17 cellular contexts compared by ENCODE assay signal in genomic region chr6:28782113-28782673, GRCh38.
DNase-seq lines count a peak whose midpoint lies in the region; ATAC-seq and TF ChIP-seq lines count a peak whose summit lies in the region.
"Had no signal": no experiment of that assay in that cellular context is flagged by ENCODE, and none has a peak within 500 bp of the region (broad histone marks: within the 10 kb centered on the region; RNA-seq: fewer than 3 reads in every experiment).

No MANE protein-coding gene starts in this region.

- no peaks in the 10 kb centered on the region for H3K36me3 ChIP-seq in CD8-positive, alpha-beta memory T cell (ENCODE audit: insufficient read depth, low read length)
- H3K36me3 ChIP-seq in PC-3 (ENCODE audit: low read depth, low read length) = no peaks in the 10 kb centered on the region
- H3K36me3 ChIP-seq in hepatocyte (replicated peaks; ENCODE audit: insufficient read depth, low read depth) = no peaks in the 10 kb centered on the region
- H3K36me3 ChIP-seq: heart left ventricle, tibial nerve, WERI-Rb-1 had no signal

- no peaks in the 10 kb centered on the region for H3K79me2 ChIP-seq in PC-3 (ENCODE audit: low read length)
- no peaks in the 10 kb centered on the region for H3K79me2 ChIP-seq in hepatocyte

- no peaks in the 10 kb centered on the region for H3K4me1 ChIP-seq in CD8-positive, alpha-beta memory T cell (ENCODE audit: insufficient read depth, low read length)
- no peaks in the 10 kb centered on the region for H3K4me1 ChIP-seq in PC-3 (ENCODE audit: insufficient read depth, low read length)
- no peaks in the 10 kb centered on the region for H3K4me1 ChIP-seq in hepatocyte (ENCODE audit: insufficient read depth)

- no peaks in the 10 kb centered on the region for H4K20me1 ChIP-seq in PC-3 (ENCODE audit: low read length)
- H4K20me1 ChIP-seq in hepatocyte (ENCODE audit: insufficient read depth, poor library complexity, severe bottlenecking) = no peaks in the 10 kb centered on the region

- peaks cover 5% of the 10 kb centered on the region for H3K9me3 ChIP-seq in CD8-positive, alpha-beta memory T cell (ENCODE audit: low read length)
- H3K9me3 ChIP-seq in PC-3 (ENCODE audit: low read length) (no peaks in the 10 kb centered on the region), hepatocyte (ENCODE audit: low read depth) (no peaks in the 10 kb centered on the region)
- H3K9me3 ChIP-seq: heart left ventricle had no signal

- H3K9me2 ChIP-seq in PC-3 (replicated peaks; ENCODE audit: low read length) (no peaks in the 10 kb centered on the region), hepatocyte (replicated peaks; ENCODE audit: insufficient read depth) (no peaks in the 10 kb centered on the region)

- intact Hi-C loops in PC-3 (cut with micrococcal nuclease) = no loop called here

- H3K4me2 ChIP-seq in PC-3 (ENCODE audit: low read length) (0 out of 2 replicates have a peak overlapping the region, but pooled peaks have one; percentile 10), hepatocyte (peak overlapping the region; percentile 29)

- ATAC-seq in GM18867 (IDR thresholded peaks at IDR 0.05; ENCODE audit: unreplicated experiment) (peak; percentile 30), PC-3 (no peak), HG03025 (IDR thresholded peaks at IDR 0.05; ENCODE audit: low FRiP score, unreplicated experiment) (no peak), GM21367 (IDR thresholded peaks at IDR 0.05; ENCODE audit: unreplicated experiment) (no peak)
- ATAC-seq: heart left ventricle had no signal

- H3K9me3 Mint-ChIP-seq in CD8-positive, alpha-beta memory T cell = peaks cover 8 to 61% (median 40%) of the 10 kb centered on the region in 5 donors

- WGBS in hepatocyte (ENCODE audit: low lambda C conversion rate, missing lambda C conversion rate) = 41% methylated on average over 5 of the region's 5 CpGs

- H3K27ac Mint-ChIP-seq in CD8-positive, alpha-beta memory T cell = peak overlapping the region in 1 of 8 donors; percentile 41

- no peak for DNase-seq in CD8-positive, alpha-beta memory T cell
- DNase-seq in PC-3 = no peak
- DNase-seq in hepatocyte (ENCODE audit: low spot score) = no peak
- no peak for DNase-seq in 8988T
- no peak for DNase-seq in NCI-H82 treated with DMSO at 0.1 percent for 48 hours (lab: John Stamatoyannopoulos, UW; ENCODE audit: unreplicated experiment)
- DNase-seq: activated naive CD4-positive, alpha-beta T cell treated with anti-CD3 and anti-CD28 coated beads, Interleukin-2, amount 50 U/mL, for 16 hours; DMS79 treated with DMSO at 0.1 percent for 48 hours; heart left ventricle; NCI-H146; NCI-H226; nucleus accumbens; stimulated activated CD4-positive, alpha-beta T cell treated with anti-CD3 and anti-CD28 coated beads, Interleukin-4, amount 100 ng/mL, for 24 hours; WERI-Rb-1 had no signal

- no peak overlapping the region for H3K9ac ChIP-seq in PC-3 (ENCODE audit: low read length)

- peaks cover 0 to 4% (median 2%) of the 10 kb centered on the region in 3 donors for H3K36me3 Mint-ChIP-seq in CD8-positive, alpha-beta memory T cell

- no TSS peak for BruUV-seq in PC-3 (replicated peaks; lab: Mats Ljungman, UMichigan)

- peak overlapping the region; percentile 28 for H3K27ac ChIP-seq in CD8-positive, alpha-beta memory T cell (ENCODE audit: low read depth, low read length)
- H3K27ac ChIP-seq in PC-3 (ENCODE audit: low read length) (no peak overlapping the region), hepatocyte (no peak overlapping the region)
- H3K27ac ChIP-seq: heart left ventricle, tibial nerve, WERI-Rb-1 had no signal

- no peaks in the 10 kb centered on the region for H3F3A ChIP-seq in PC-3 (ENCODE audit: low read length, unreplicated experiment)

- POLR2A ChIA-PET in CD8-positive, alpha-beta memory T cell (lab: Charles Lee) = no interaction called here
- POLR2A ChIA-PET in PC-3 (lab: Charles Lee; ENCODE audit: unreplicated experiment) = no interaction called here

- peak overlapping the region; percentile 57 for H2AFZ ChIP-seq in PC-3 (ENCODE audit: low read length)
- no peak overlapping the region for H2AFZ ChIP-seq in hepatocyte

- peaks cover 63% of the 10 kb centered on the region for H3K27me3 ChIP-seq in CD8-positive, alpha-beta memory T cell (ENCODE audit: insufficient read depth, low read length, poor library complexity, severe bottlenecking)
- H3K27me3 ChIP-seq in PC-3 (ENCODE audit: low read length) (peaks cover 37% of the 10 kb centered on the region), hepatocyte (peaks cover 97% of the 10 kb centered on the region)

- CTCF ChIA-PET in CD8-positive, alpha-beta memory T cell (lab: Charles Lee) = no interaction called here
- CTCF ChIA-PET in PC-3 (lab: Charles Lee) = no interaction called here

- H3K27me3 Mint-ChIP-seq in CD8-positive, alpha-beta memory T cell = peaks cover 88 to 95% of the 10 kb centered on the region in 2 donors

- peak overlapping the region in 1 of 7 donors; percentile 39 for H3K4me3 Mint-ChIP-seq in CD8-positive, alpha-beta memory T cell

- TF ChIP-seq CTCF in PC-3 (conservative IDR thresholded peaks at IDR 0.05; ENCODE audit: low read depth, low read length) (no peak), hepatocyte (IDR thresholded peaks at IDR 0.05; ENCODE audit: poor library complexity) (no peak)

- H3K4me3 ChIP-seq in CD8-positive, alpha-beta memory T cell (ENCODE audit: low read length) = no peak overlapping the region
- H3K4me3 ChIP-seq in PC-3 (ENCODE audit: low read length) (no peak overlapping the region), hepatocyte (no peak overlapping the region)
- H3K4me3 ChIP-seq: tibial nerve had no signal

- peaks cover 5 to 14% (median 7%) of the 10 kb centered on the region in 3 donors for H3K4me1 Mint-ChIP-seq in CD8-positive, alpha-beta memory T cell
